ENCODE assay signal across 19 cellular contexts in the genomic region with DNA sequence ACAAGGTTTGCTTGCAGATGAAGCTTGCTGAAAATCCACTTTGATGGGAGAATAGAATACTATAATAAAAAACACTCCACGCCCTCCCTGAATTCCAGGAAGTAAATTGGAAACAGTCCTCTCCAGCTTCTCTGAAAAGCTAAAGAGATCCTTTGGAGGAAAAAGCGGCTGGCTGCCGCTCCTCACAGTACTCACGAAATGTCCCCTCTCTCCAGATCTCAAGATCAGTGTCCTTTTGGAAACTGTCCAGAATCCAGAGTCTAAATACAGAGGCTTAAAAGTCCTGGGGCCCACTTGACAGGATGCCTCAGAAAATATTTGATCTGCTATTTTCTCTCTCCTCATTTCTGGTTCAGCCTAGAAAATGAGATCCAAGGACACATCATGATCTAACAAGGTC. TPM values are rescaled to one million over a fixed set of nuclear protein-coding genes. Genes with fewer than 3 reads are reported as not detected.
DNase-seq lines count a peak whose midpoint lies in the region; ATAC-seq, FAIRE-seq and TF ChIP-seq lines count a peak whose summit lies in the region.
"Had no signal": no experiment of that assay in that cellular context is flagged by ENCODE, and none has a peak within 500 bp of the region (broad histone marks: within the 10 kb centered on the region; RNA-seq: fewer than 3 reads in every experiment).

No MANE protein-coding gene starts in this region.

- 42 to 52% (median 43%) methylated on average over 4 of the region's 4 CpGs for WGBS in heart left ventricle, 4 donors
- 31 to 43% methylated on average over 4 of the region's 4 CpGs for WGBS in tibial nerve, 2 donors
- 73 to 74% methylated on average over 4 of the region's 4 CpGs for WGBS in pancreas, 2 donors

- H3K4me1 ChIP-seq in heart left ventricle = peaks cover 0 to 50% (median 25%) of the 10 kb centered on the region in 12 donors
- H3K4me1 ChIP-seq in tibial nerve = peaks cover 0 to 47% (median 13%) of the 10 kb centered on the region in 4 donors
- no peaks in the 10 kb centered on the region for H3K4me1 ChIP-seq in pancreas
- H3K4me1 ChIP-seq: BLaER1 treated with 17β-estradiol and CSF1 and Interleukin-3, amounts not matched to agents 10 nM and 100 nM had no signal

- intact Hi-C loops in heart left ventricle (cut with DNase I) (no loop called here), pancreas (cut with DNase I) (no loop called here)

- H3K4me3 ChIP-seq in heart left ventricle (peak overlapping the region in 2 of 12 donors; percentile 9 to 11), tibial nerve (no peak overlapping the region), pancreas (no peak overlapping the region)
- H3K4me3 ChIP-seq: BLaER1 treated with 17β-estradiol and CSF1 and Interleukin-3, amounts not matched to agents 10 nM and 100 nM; dorsolateral prefrontal cortex had no signal

- H3K27me3 ChIP-seq in heart left ventricle (no peaks in the 10 kb centered on the region), tibial nerve (no peaks in the 10 kb centered on the region), pancreas (no peaks in the 10 kb centered on the region)
- H3K27me3 ChIP-seq: BLaER1 treated with 17β-estradiol and CSF1 and Interleukin-3, amounts not matched to agents 10 nM and 100 nM; dorsolateral prefrontal cortex had no signal

- ATAC-seq in heart left ventricle (peak in 2 of 4 donors; percentile 31 to 44), pancreas (no peak)

- no peak for TF ChIP-seq POLR2A in heart left ventricle (IDR thresholded peaks at IDR 0.05)
- TF ChIP-seq POLR2A in tibial nerve (IDR thresholded peaks at IDR 0.05) = no peak

- H3K9me3 ChIP-seq in heart left ventricle (no peaks in the 10 kb centered on the region), tibial nerve (no peaks in the 10 kb centered on the region), pancreas (no peaks in the 10 kb centered on the region)
- H3K9me3 ChIP-seq: BLaER1 treated with 17β-estradiol and CSF1 and Interleukin-3, amounts not matched to agents 10 nM and 100 nM had no signal

- no peak for TF ChIP-seq EP300 in tibial nerve (IDR thresholded peaks at IDR 0.05)

- H3K27me3 Mint-ChIP-seq in chondrocyte (ENCODE audit: low read depth) (no peaks in the 10 kb centered on the region), nephron progenitor cell (ENCODE audit: low read depth, poor library complexity) (peaks cover 20% of the 10 kb centered on the region)

- H3K4me3 Mint-ChIP-seq in chondrocyte (ENCODE audit: unreplicated experiment) = no peak overlapping the region
- H3K4me3 Mint-ChIP-seq in nephron progenitor cell = no peak overlapping the region
- H3K4me3 Mint-ChIP-seq: activated CD4-positive, alpha-beta T cell treated with anti-CD3 and anti-CD28 coated beads, Interleukin-2, amount 10 ng/mL, durations not matched to agents 7 days and 5 days; HFFc6; memory B cell had no signal

- FAIRE-seq in pancreas (lab: Jason Lieb, UNC) = no peak

- H3K9me3 Mint-ChIP-seq in chondrocyte (ENCODE audit: low read depth) = no peaks in the 10 kb centered on the region
- peaks cover 3% of the 10 kb centered on the region for H3K9me3 Mint-ChIP-seq in nephron progenitor cell
- H3K9me3 Mint-ChIP-seq: activated CD4-positive, alpha-beta T cell treated with anti-CD3 and anti-CD28 coated beads, Interleukin-2, amount 10 ng/mL, durations not matched to agents 7 days and 5 days; HFFc6; memory B cell had no signal

- H3K36me3 ChIP-seq in heart left ventricle (no peaks in the 10 kb centered on the region), tibial nerve (no peaks in the 10 kb centered on the region), pancreas (no peaks in the 10 kb centered on the region)
- H3K36me3 ChIP-seq: BLaER1 treated with 17β-estradiol and CSF1 and Interleukin-3, amounts not matched to agents 10 nM and 100 nM had no signal

- no peak for TF ChIP-seq CTCF in chondrocyte (IDR thresholded peaks at IDR 0.05)
- no peak for TF ChIP-seq CTCF in heart left ventricle (IDR thresholded peaks at IDR 0.05)
- no peak for TF ChIP-seq CTCF in nephron progenitor cell (IDR thresholded peaks at IDR 0.05)
- TF ChIP-seq CTCF in tibial nerve (IDR thresholded peaks at IDR 0.05) = no peak
- no peak for TF ChIP-seq CTCF in pancreas (IDR thresholded peaks at IDR 0.05)

- DNase-seq in chondrocyte (ENCODE audit: low spot score) (no peak), heart left ventricle (no peak), nephron progenitor cell (no peak), tibial nerve (ENCODE audit: low spot score in 2 of 2) (no peak), HuH-7 (ENCODE audit: low spot score) (no peak), occipital lobe (lab: John Stamatoyannopoulos, UW) (no peak), pancreas (no peak)
- no peak for DNase-seq in activated CD4-positive, alpha-beta T cell treated with anti-CD3 and anti-CD28 coated beads, Interleukin-2, amount 50 U/mL, for 4 hours
- DNase-seq: activated CD4-positive, alpha-beta T cell treated with anti-CD3 and anti-CD28 coated beads, Interleukin-2, amount 10 ng/mL, durations not matched to agents 7 days and 5 days; activated T-cell treated with anti-CD3 and anti-CD28 coated beads, Interleukin-2, amount 50 U/mL, for 48 hours; amygdala; DMS53; dorsolateral prefrontal cortex; HFFc6; MM.1S had no signal

- peak overlapping the region; percentile 19 for H3K27ac Mint-ChIP-seq in chondrocyte (ENCODE audit: unreplicated experiment)
- H3K27ac Mint-ChIP-seq in nephron progenitor cell = peak overlapping the region; percentile 64
- H3K27ac Mint-ChIP-seq: activated CD4-positive, alpha-beta T cell treated with anti-CD3 and anti-CD28 coated beads, Interleukin-2, amount 10 ng/mL, durations not matched to agents 7 days and 5 days; HFFc6; memory B cell; progenitor cell of endocrine pancreas had no signal

- peak overlapping the region in 11 of 12 donors; percentile 24 to 76 (median 59) for H3K27ac ChIP-seq in heart left ventricle
- peak overlapping the region in 3 of 4 donors; percentile 65 to 77 (median 75) for H3K27ac ChIP-seq in tibial nerve
- H3K27ac ChIP-seq in pancreas = no peak overlapping the region
- H3K27ac ChIP-seq: BLaER1 treated with 17β-estradiol and CSF1 and Interleukin-3, amounts not matched to agents 10 nM and 100 nM had no signal

- H3K4me1 Mint-ChIP-seq in chondrocyte (ENCODE audit: low read depth) (peaks cover 13% of the 10 kb centered on the region), nephron progenitor cell (peaks cover 14% of the 10 kb centered on the region)
- H3K4me1 Mint-ChIP-seq: activated CD4-positive, alpha-beta T cell treated with anti-CD3 and anti-CD28 coated beads, Interleukin-2, amount 10 ng/mL, durations not matched to agents 7 days and 5 days; memory B cell had no signal

- H3K36me3 Mint-ChIP-seq in chondrocyte (ENCODE audit: low read depth) = no peaks in the 10 kb centered on the region
- H3K36me3 Mint-ChIP-seq in nephron progenitor cell (ENCODE audit: low read depth) = no peaks in the 10 kb centered on the region
- H3K36me3 Mint-ChIP-seq: memory B cell had no signal

RNA-seq across cellular contexts. Expression of gene C1QTNF2, which starts 7.3 kb away (rescaled TPM):
- 0.34 to 0.62 TPM (median 0.59 TPM) in 3 replicates for total RNA-seq in chondrocyte
- total RNA-seq in heart left ventricle = 1 to 10 TPM in 5 of 9 donors, under 1 TPM in 4; 0.44 to 1.6 (median 1.0) TPM
- polyA plus RNA-seq in heart left ventricle = 1 to 10 TPM in 1 of 2 donors, under 1 TPM in 1; 0.67 to 1.1 TPM
- total RNA-seq in tibial nerve = 1 to 10 TPM; 1.5 to 5.7 (median 3.3) TPM
- 3.1 TPM for total RNA-seq in occipital lobe
- total RNA-seq in pancreas = under 1 TPM in 4 of 6 donors, not detected in 2; 0.09 to 0.41 (median 0.19) TPM
- polyA plus RNA-seq in pancreas = under 1 TPM; 0.27 to 0.38 TPM
- total RNA-seq: activated CD4-positive, alpha-beta T cell treated with anti-CD3 and anti-CD28 coated beads, Interleukin-2, amount 10 ng/mL, durations not matched to agents 7 days and 5 days; HT-29 had no signal

RNA-seq across cellular contexts. Expression of gene FAM200C, which starts 36.7 kb away (rescaled TPM):
- total RNA-seq in chondrocyte (3.9 to 7.2 TPM (median 4.1 TPM) in 3 replicates), heart left ventricle (1 to 10 TPM; 2.2 to 5.0 (median 3.4) TPM), tibial nerve (10 to 100 TPM in 1 of 4 donors, 1 to 10 TPM in 3; 5.7 to 12.5 (median 7.1) TPM), occipital lobe (37.6 TPM), pancreas (1 to 10 TPM in 5 of 6 donors, under 1 TPM in 1; 0.79 to 3.7 (median 1.7) TPM)
- polyA plus RNA-seq in heart left ventricle (1 to 10 TPM; 2.2 to 4.1 TPM), pancreas (1 to 10 TPM; 2.5 to 3.3 TPM)

RNA-seq across cellular contexts. Expression of gene CCNJL, which starts 50.8 kb away (rescaled TPM):
- total RNA-seq in chondrocyte (4.7 to 11.4 TPM (median 10.0 TPM) in 3 replicates), heart left ventricle (10 to 100 TPM in 2 of 9 donors, 1 to 10 TPM in 7; 4.1 to 12.4 (median 7.6) TPM), tibial nerve (1 to 10 TPM in 1 of 4 donors, under 1 TPM in 2, not detected in 1; 0.44 to 1.5 (median 0.63) TPM), occipital lobe (0.78 TPM), pancreas (under 1 TPM; 0.06 to 0.58 (median 0.17) TPM)
- polyA plus RNA-seq in heart left ventricle (1 to 10 TPM; 3.5 to 4.1 TPM), pancreas (under 1 TPM; 0.08 to 0.16 TPM)
- total RNA-seq: activated CD4-positive, alpha-beta T cell treated with anti-CD3 and anti-CD28 coated beads, Interleukin-2, amount 10 ng/mL, durations not matched to agents 7 days and 5 days; HFFc6 had no signal

RNA-seq across cellular contexts. Expression of gene SLU7, which starts 55.8 kb away (rescaled TPM):
- 29.5 to 36.4 TPM (median 32.4 TPM) in 3 replicates for total RNA-seq in chondrocyte
- 10 to 100 TPM; 39.7 to 81.6 (median 49.7) TPM for total RNA-seq in heart left ventricle
- polyA plus RNA-seq in heart left ventricle = 10 to 100 TPM; 22.7 to 32.5 TPM
- 10 to 100 TPM; 68.2 to 76.8 (median 71.1) TPM for total RNA-seq in tibial nerve
- total RNA-seq in occipital lobe = 46.3 TPM
- total RNA-seq in pancreas = 10 to 100 TPM; 15.8 to 24.6 (median 20.6) TPM
- polyA plus RNA-seq in pancreas = 10 to 100 TPM; 12.3 to 21.2 TPM

RNA-seq across cellular contexts. Expression of gene PTTG1, which starts 58.5 kb away (rescaled TPM):
- 8.6 to 19.7 TPM (median 15.5 TPM) in 3 replicates for total RNA-seq in chondrocyte
- 10 to 100 TPM in 1 of 9 donors, 1 to 10 TPM in 7, under 1 TPM in 1; 0.70 to 22.9 (median 1.7) TPM for total RNA-seq in heart left ventricle
- 1 to 10 TPM; 1.6 to 9.0 TPM for polyA plus RNA-seq in heart left ventricle
- total RNA-seq in tibial nerve = 10 to 100 TPM in 1 of 4 donors, 1 to 10 TPM in 3; 3.7 to 11.1 (median 6.8) TPM
- 10.8 TPM for total RNA-seq in occipital lobe
- total RNA-seq in pancreas = 1 to 10 TPM in 3 of 6 donors, under 1 TPM in 2, not detected in 1; 0.31 to 2.7 (median 1.3) TPM
- 1 to 10 TPM; 1.2 to 2.0 TPM for polyA plus RNA-seq in pancreas

Comparison
In these comparisons a context has a peak if more than half of its experiments do, and no peak if none do; other contexts are left out.
1. H3K27ac ChIP-seq: peak in heart left ventricle (11 of 12) and tibial nerve (3 of 4); none in pancreas (0 of 4).